Comparison of ENCODE assay signal across 19 cellular contexts in the genomic region with DNA sequence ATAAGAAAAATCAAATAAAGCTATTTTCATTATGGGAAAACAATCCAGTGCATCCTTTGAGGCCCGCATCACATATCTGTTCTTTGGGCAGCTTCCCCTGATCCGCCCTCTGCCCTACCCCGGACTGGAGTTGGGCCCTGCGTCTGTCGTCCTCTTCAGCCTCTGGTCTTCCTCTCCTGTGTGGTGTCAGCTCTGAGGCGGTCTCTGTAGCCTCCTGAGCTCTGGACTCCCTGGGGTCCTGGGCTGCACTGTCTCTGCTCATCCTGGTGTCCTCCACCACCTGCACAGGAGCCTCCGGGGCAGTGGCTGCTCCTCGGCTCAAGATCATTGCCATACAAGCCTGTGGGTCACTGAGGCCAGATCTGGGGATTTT. TPM values are rescaled to one million over a fixed set of nuclear protein-coding genes. Genes with fewer than 3 reads are reported as not detected.
DNase-seq lines count a peak whose midpoint lies in the region; ATAC-seq and TF ChIP-seq lines count a peak whose summit lies in the region.
"Had no signal": no experiment of that assay in that cellular context is flagged by ENCODE, and none has a peak within 500 bp of the region (broad histone marks: within the 10 kb centered on the region; RNA-seq: fewer than 3 reads in every experiment).

No MANE protein-coding gene starts in this region.

- peak; percentile 24 for ATAC-seq in GM18873 (IDR thresholded peaks at IDR 0.05; ENCODE audit: low FRiP score, unreplicated experiment)
- peak; percentile 8 for ATAC-seq in HG03108 (IDR thresholded peaks at IDR 0.05; ENCODE audit: unreplicated experiment)
- ATAC-seq in stimulated activated naive B cell treated with anti-CD40 and anti-IgM and Interleukin-4, amounts not matched to agents 10 μg/mL and 1 μg/mL and 100 μg/mL, for 72 hours (replicated peaks), result peak in 1 of 2 donors; percentile 20
- ATAC-seq in GM18867 (IDR thresholded peaks at IDR 0.05; ENCODE audit: unreplicated experiment), result no peak
- ATAC-seq: activated CD8-positive, alpha-beta T cell treated with anti-CD3 and anti-CD28 coated beads for 36 hours; activated T-cell treated with anti-CD3 and anti-CD28 coated beads, Interleukin-2, amount 50 U/mL, for 72 hours had no signal

- no peaks in the 10 kb centered on the region for H3K27me3 Mint-ChIP-seq in endodermal cell (ENCODE audit: insufficient read depth)
- no peaks in the 10 kb centered on the region for H3K27me3 Mint-ChIP-seq in stimulated activated naive B cell treated with anti-CD40 and anti-IgM and Interleukin-4, amounts not matched to agents 10 μg/mL and 1 μg/mL and 100 μg/mL, for 72 hours
- H3K27me3 Mint-ChIP-seq: activated CD8-positive, alpha-beta T cell treated with anti-CD3 and anti-CD28 coated beads for 36 hours; activated naive CD8-positive, alpha-beta T cell treated with anti-CD3 and anti-CD28 coated beads for 36 hours had no signal

- H3K36me3 Mint-ChIP-seq in endodermal cell (ENCODE audit: low read depth), result peaks cover 7% of the 10 kb centered on the region
- H3K36me3 Mint-ChIP-seq in stimulated activated naive B cell treated with anti-CD40 and anti-IgM and Interleukin-4, amounts not matched to agents 10 μg/mL and 1 μg/mL and 100 μg/mL, for 72 hours, result peaks cover 30 to 38% of the 10 kb centered on the region in 2 donors

- no peak overlapping the region for H3K27ac Mint-ChIP-seq in endodermal cell
- H3K27ac Mint-ChIP-seq in stimulated activated naive B cell treated with anti-CD40 and anti-IgM and Interleukin-4, amounts not matched to agents 10 μg/mL and 1 μg/mL and 100 μg/mL, for 72 hours, result peak overlapping the region; percentile 95
- H3K27ac Mint-ChIP-seq: activated CD8-positive, alpha-beta T cell treated with anti-CD3 and anti-CD28 coated beads for 36 hours; activated naive CD8-positive, alpha-beta T cell treated with anti-CD3 and anti-CD28 coated beads for 36 hours; activated T-cell treated with anti-CD3 and anti-CD28 coated beads, Interleukin-2, amount 50 U/mL, for 72 hours; T-helper 1 cell treated with Interleukin-12 subunit alpha and Interleukin-12 subunit beta and Interleukin-4 antibody, amounts not matched to agents 30 μg/mL and 1 μg/mL, for 36 hours had no signal

- H3K4me3 ChIP-seq in endodermal cell (ENCODE audit: low read length), result no peak overlapping the region
- H3K4me3 ChIP-seq: skin epidermis, tibial artery had no signal

- no peak overlapping the region for H3K9ac ChIP-seq in endodermal cell (ENCODE audit: extremely low read depth, low read length, poor library complexity, severe bottlenecking)

- WGBS in endodermal cell (ENCODE audit: insufficient coverage in 1 of 2, insufficient read length in 1 of 2), 2 experiments, result 85 to 91% methylated on average over 8 of the region's 8 CpGs

- H3K27ac ChIP-seq in endodermal cell (ENCODE audit: low read depth, low read length), result peak overlapping the region; percentile 60
- H3K27ac ChIP-seq: tibial artery, WERI-Rb-1 had no signal

- H3K36me3 ChIP-seq in endodermal cell (ENCODE audit: control insufficient read depth, insufficient read depth, low read length), result no peaks in the 10 kb centered on the region

- H3K4me3 Mint-ChIP-seq in endodermal cell, result no peak overlapping the region
- H3K4me3 Mint-ChIP-seq in stimulated activated naive B cell treated with anti-CD40 and anti-IgM and Interleukin-4, amounts not matched to agents 10 μg/mL and 1 μg/mL and 100 μg/mL, for 72 hours, result peak overlapping the region in 1 of 2 donors; percentile 7
- H3K4me3 Mint-ChIP-seq: activated CD8-positive, alpha-beta T cell treated with anti-CD3 and anti-CD28 coated beads for 36 hours; activated naive CD8-positive, alpha-beta T cell treated with anti-CD3 and anti-CD28 coated beads for 36 hours; activated T-cell treated with anti-CD3 and anti-CD28 coated beads, Interleukin-2, amount 50 U/mL, for 72 hours; T-helper 1 cell treated with Interleukin-12 subunit alpha and Interleukin-12 subunit beta and Interleukin-4 antibody, amounts not matched to agents 30 μg/mL and 1 μg/mL, for 36 hours had no signal

- peaks cover 6% of the 10 kb centered on the region for H3K4me1 ChIP-seq in endodermal cell (ENCODE audit: control insufficient read depth, insufficient read depth, low read length)
- H3K4me1 ChIP-seq: tibial artery had no signal

- no peaks in the 10 kb centered on the region for H3K9me3 Mint-ChIP-seq in endodermal cell
- no peaks in the 10 kb centered on the region for H3K9me3 Mint-ChIP-seq in stimulated activated naive B cell treated with anti-CD40 and anti-IgM and Interleukin-4, amounts not matched to agents 10 μg/mL and 1 μg/mL and 100 μg/mL, for 72 hours
- H3K9me3 Mint-ChIP-seq: activated CD8-positive, alpha-beta T cell treated with anti-CD3 and anti-CD28 coated beads for 36 hours; activated naive CD8-positive, alpha-beta T cell treated with anti-CD3 and anti-CD28 coated beads for 36 hours; activated T-cell treated with anti-CD3 and anti-CD28 coated beads, Interleukin-2, amount 50 U/mL, for 72 hours; T-helper 1 cell treated with Interleukin-12 subunit alpha and Interleukin-12 subunit beta and Interleukin-4 antibody, amounts not matched to agents 30 μg/mL and 1 μg/mL, for 36 hours had no signal

- DNase-seq in endodermal cell, result peak; percentile 31
- DNase-seq in stimulated activated naive B cell treated with anti-CD40 and anti-IgM and Interleukin-4, amounts not matched to agents 10 μg/mL and 1 μg/mL and 100 μg/mL, for 72 hours, result no peak
- no peak for DNase-seq in NCI-H187 (lab: John Stamatoyannopoulos, UW)
- no peak for DNase-seq in hypothalamus (lab: John Stamatoyannopoulos, UW)
- DNase-seq: activated CD8-positive, alpha-beta T cell treated with anti-CD3 and anti-CD28 coated beads for 36 hours; activated naive CD8-positive, alpha-beta T cell treated with anti-CD3 and anti-CD28 coated beads for 36 hours; activated T-cell treated with anti-CD3 and anti-CD28 coated beads, Interleukin-2, amount 50 U/mL, for 72 hours; NCI-H146; NCI-H345; NK-92 treated with Interleukin-12 subunit alpha and Interleukin-12 subunit beta, amount 100 ng/mL, for 24 hours; stimulated activated CD4-positive, alpha-beta T cell treated with anti-CD3 and anti-CD28 coated beads, Interleukin-4, amount 100 ng/mL, for 24 hours; stimulated activated CD8-positive, alpha-beta memory T cell treated with anti-CD3 and anti-CD28 coated beads, Interleukin-4, amount 100 ng/mL, for 48 hours; tibial artery; WERI-Rb-1 had no signal

- H3K4me1 Mint-ChIP-seq in endodermal cell, result peaks cover 23% of the 10 kb centered on the region
- H3K4me1 Mint-ChIP-seq in stimulated activated naive B cell treated with anti-CD40 and anti-IgM and Interleukin-4, amounts not matched to agents 10 μg/mL and 1 μg/mL and 100 μg/mL, for 72 hours, result peaks cover 22 to 39% of the 10 kb centered on the region in 2 donors
- H3K4me1 Mint-ChIP-seq: activated naive CD8-positive, alpha-beta T cell treated with anti-CD3 and anti-CD28 coated beads for 36 hours had no signal

- TF ChIP-seq CTCF in endodermal cell (conservative IDR thresholded peaks at IDR 0.05), result no peak

- H3K9me3 ChIP-seq in endodermal cell (ENCODE audit: control insufficient read depth, low read length), result no peaks in the 10 kb centered on the region
- H3K9me3 ChIP-seq: tibial artery had no signal

- H3K27me3 ChIP-seq in endodermal cell (ENCODE audit: control insufficient read depth, insufficient read depth, low read length, poor library complexity, severe bottlenecking), result no peaks in the 10 kb centered on the region
- H3K27me3 ChIP-seq: tibial artery had no signal

RNA-seq across cellular contexts. Expression of a gene that starts 7.4 kb away (rescaled TPM):
- total RNA-seq in endodermal cell, result 1 to 10 TPM; 1.6 to 2.6 TPM
- 0.96 TPM for polyA plus RNA-seq in endodermal cell (2013, experiment 1 of 2)
- 1.1 TPM for polyA plus RNA-seq in endodermal cell (2013, experiment 2 of 2)

RNA-seq across cellular contexts. Expression of a gene that starts 18.6 kb away (rescaled TPM):
- 100 to 1,000 TPM; 551 to 652 TPM for total RNA-seq in endodermal cell
- polyA plus RNA-seq in endodermal cell (2013, experiment 1 of 2), result 347 TPM
- 348 TPM for polyA plus RNA-seq in endodermal cell (2013, experiment 2 of 2)

RNA-seq across cellular contexts. Expression of a gene that starts 48.4 kb away (rescaled TPM):
- 10 to 100 TPM; 54.5 to 63.0 TPM for total RNA-seq in endodermal cell
- 62.9 TPM for polyA plus RNA-seq in endodermal cell (2013, experiment 1 of 2)
- polyA plus RNA-seq in endodermal cell (2013, experiment 2 of 2), result 61.1 TPM

RNA-seq across cellular contexts. Expression of a gene that starts 50.5 kb away (rescaled TPM):
- total RNA-seq in endodermal cell, result 10 to 100 TPM; 54.6 to 63.2 TPM
- 94.6 TPM for polyA plus RNA-seq in endodermal cell (2013, experiment 1 of 2)
- 76.5 TPM for polyA plus RNA-seq in endodermal cell (2013, experiment 2 of 2)
